7 cellular contexts compared by ENCODE assay signal in genomic region chr9:35689351-35689600, GRCh38. TPM values are rescaled to one million over a fixed set of nuclear protein-coding genes. Genes with fewer than 3 reads are reported as not detected.
A peak's percentile ranks its signal among the peaks of the same experiment; 100 is the strongest.
DNase-seq lines count a peak whose midpoint lies in the region; ATAC-seq and TF ChIP-seq lines count a peak whose summit lies in the region.
"Had no signal": no experiment of that assay in that cellular context is flagged by ENCODE, and none has a peak within 500 bp of the region (broad histone marks: within the 10 kb centered on the region; RNA-seq: fewer than 3 reads in every experiment).

No MANE protein-coding gene starts in this region.

- no peaks in the 10 kb centered on the region for H3K9me3 Mint-ChIP-seq in activated T-helper 1 cell treated with anti-CD3 and anti-CD28 coated beads, Interleukin-12 subunit alpha, Interleukin-12 subunit beta, Interleukin-2, Interleukin-4 antibody, amounts not matched to agents 30 ng/mL and 10 ng/mL and 1 ng/mL, durations not matched to agents 14 hours and 24 hours and 36 hours

- no peaks in the 10 kb centered on the region for H3K9me3 ChIP-seq in lower lobe of right lung

- DNase-seq in AG09309 (ENCODE audit: low read depth) (no peak), lower lobe of right lung (no peak), SK-N-DZ (ENCODE audit: low spot score) (no peak), cerebellar nuclear complex (lab: John Stamatoyannopoulos, UW) (no peak)
- DNase-seq in activated T-helper 1 cell treated with anti-CD3 and anti-CD28 coated beads, Interleukin-12 subunit alpha, Interleukin-12 subunit beta, Interleukin-2, Interleukin-4 antibody, amounts not matched to agents 30 ng/mL and 10 ng/mL and 1 ng/mL, durations not matched to agents 14 hours and 24 hours and 36 hours (ENCODE audit: low spot score), result no peak
- DNase-seq: GDM1 had no signal

- peaks cover 13% of the 10 kb centered on the region for H3K4me1 ChIP-seq in lower lobe of right lung

- peaks cover 2% of the 10 kb centered on the region for H3K27me3 Mint-ChIP-seq in activated T-helper 1 cell treated with anti-CD3 and anti-CD28 coated beads, Interleukin-12 subunit alpha, Interleukin-12 subunit beta, Interleukin-2, Interleukin-4 antibody, amounts not matched to agents 30 ng/mL and 10 ng/mL and 1 ng/mL, durations not matched to agents 14 hours and 24 hours and 36 hours (ENCODE audit: insufficient read depth)

- ATAC-seq in lower lobe of right lung (no peak), GM21360 (IDR thresholded peaks at IDR 0.05; ENCODE audit: unreplicated experiment) (no peak)

- peaks cover 11% of the 10 kb centered on the region for H3K36me3 ChIP-seq in lower lobe of right lung

- H3K27me3 ChIP-seq in lower lobe of right lung (ENCODE audit: low read depth), result no peaks in the 10 kb centered on the region

- H3K4me3 ChIP-seq in AG09309 (ENCODE audit: control insufficient read depth, low read depth, low read length) (peak overlapping the region; percentile 81), lower lobe of right lung (peak overlapping the region; percentile 73)

- TF ChIP-seq CTCF in AG09309 (IDR thresholded peaks at IDR 0.05; ENCODE audit: control insufficient read depth, insufficient read depth, low read depth, low read length, missing control alignments) (no peak), lower lobe of right lung (IDR thresholded peaks at IDR 0.05) (no peak)

- peaks cover 26% of the 10 kb centered on the region for H3K4me1 Mint-ChIP-seq in activated T-helper 1 cell treated with anti-CD3 and anti-CD28 coated beads, Interleukin-12 subunit alpha, Interleukin-12 subunit beta, Interleukin-2, Interleukin-4 antibody, amounts not matched to agents 30 ng/mL and 10 ng/mL and 1 ng/mL, durations not matched to agents 14 hours and 24 hours and 36 hours (ENCODE audit: low read depth)

- H3K4me3 Mint-ChIP-seq in activated T-helper 1 cell treated with anti-CD3 and anti-CD28 coated beads, Interleukin-12 subunit alpha, Interleukin-12 subunit beta, Interleukin-2, Interleukin-4 antibody, amounts not matched to agents 30 ng/mL and 10 ng/mL and 1 ng/mL, durations not matched to agents 14 hours and 24 hours and 36 hours, result peak overlapping the region; percentile 75

- H3K36me3 Mint-ChIP-seq in activated T-helper 1 cell treated with anti-CD3 and anti-CD28 coated beads, Interleukin-12 subunit alpha, Interleukin-12 subunit beta, Interleukin-2, Interleukin-4 antibody, amounts not matched to agents 30 ng/mL and 10 ng/mL and 1 ng/mL, durations not matched to agents 14 hours and 24 hours and 36 hours (ENCODE audit: low read depth), result no peaks in the 10 kb centered on the region

- peak overlapping the region; percentile 80 for H3K27ac ChIP-seq in lower lobe of right lung

- H3K27ac Mint-ChIP-seq in activated T-helper 1 cell treated with anti-CD3 and anti-CD28 coated beads, Interleukin-12 subunit alpha, Interleukin-12 subunit beta, Interleukin-2, Interleukin-4 antibody, amounts not matched to agents 30 ng/mL and 10 ng/mL and 1 ng/mL, durations not matched to agents 14 hours and 24 hours and 36 hours, result no peak overlapping the region

- intact Hi-C loops in activated T-helper 1 cell treated with anti-CD3 and anti-CD28 coated beads, Interleukin-12 subunit alpha, Interleukin-12 subunit beta, Interleukin-2, Interleukin-4 antibody, amounts not matched to agents 30 ng/mL and 10 ng/mL and 1 ng/mL, durations not matched to agents 14 hours and 24 hours and 36 hours (cut with micrococcal nuclease), result loop anchor here (2.0 kb wide), 2 partner anchors 40 to 84 kb away; partner anchors contain the start of gene TESK1
- intact Hi-C loops in lower lobe of right lung (cut with DNase I), result no loop called here

RNA-seq across cellular contexts. Expression of gene TPM2, which starts 0.4 kb away (rescaled TPM):
- total RNA-seq in activated T-helper 1 cell treated with anti-CD3 and anti-CD28 coated beads, Interleukin-12 subunit alpha, Interleukin-12 subunit beta, Interleukin-2, Interleukin-4 antibody, amounts not matched to agents 30 ng/mL and 10 ng/mL and 1 ng/mL, durations not matched to agents 14 hours and 24 hours and 36 hours, result 2.5 and 4.5 TPM in 2 replicates
- total RNA-seq in lower lobe of right lung, result 110 TPM
- 23.8 and 25.4 TPM in 2 replicates for polyA plus RNA-seq in SK-N-DZ (2014; cell fraction: cytosol; rRNA removed)
- 131 and 137 TPM in 2 replicates for polyA plus RNA-seq in SK-N-DZ (2014; cell fraction: nucleus; rRNA removed)

RNA-seq across cellular contexts. Expression of gene CA9, which starts 15.5 kb away (rescaled TPM):
- total RNA-seq in activated T-helper 1 cell treated with anti-CD3 and anti-CD28 coated beads, Interleukin-12 subunit alpha, Interleukin-12 subunit beta, Interleukin-2, Interleukin-4 antibody, amounts not matched to agents 30 ng/mL and 10 ng/mL and 1 ng/mL, durations not matched to agents 14 hours and 24 hours and 36 hours, result 0.44 TPM in 1 of 2 replicates, not detected in the other
- not detected for total RNA-seq in lower lobe of right lung
- polyA plus RNA-seq in SK-N-DZ (2014; cell fraction: cytosol; rRNA removed), result 2.2 TPM in 1 of 2 replicates, not detected in the other
- polyA plus RNA-seq in SK-N-DZ (2014; cell fraction: nucleus; rRNA removed), result 2.3 TPM in 1 of 2 replicates, not detected in the other

RNA-seq across cellular contexts. Expression of gene ARHGEF39, which starts 24.3 kb away (rescaled TPM):
- total RNA-seq in activated T-helper 1 cell treated with anti-CD3 and anti-CD28 coated beads, Interleukin-12 subunit alpha, Interleukin-12 subunit beta, Interleukin-2, Interleukin-4 antibody, amounts not matched to agents 30 ng/mL and 10 ng/mL and 1 ng/mL, durations not matched to agents 14 hours and 24 hours and 36 hours, result 7.9 and 8.8 TPM in 2 replicates
- total RNA-seq in lower lobe of right lung, result 1.2 TPM
- 10.9 and 15.1 TPM in 2 replicates for polyA plus RNA-seq in SK-N-DZ (2014; cell fraction: cytosol; rRNA removed)
- polyA plus RNA-seq in SK-N-DZ (2014; cell fraction: nucleus; rRNA removed), result 30.1 and 40.3 TPM in 2 replicates

RNA-seq across cellular contexts. Expression of gene CCDC107, which starts 31.2 kb away (rescaled TPM):
- 20.6 and 24.0 TPM in 2 replicates for total RNA-seq in activated T-helper 1 cell treated with anti-CD3 and anti-CD28 coated beads, Interleukin-12 subunit alpha, Interleukin-12 subunit beta, Interleukin-2, Interleukin-4 antibody, amounts not matched to agents 30 ng/mL and 10 ng/mL and 1 ng/mL, durations not matched to agents 14 hours and 24 hours and 36 hours
- total RNA-seq in lower lobe of right lung, result 28.9 TPM
- 6.5 and 7.8 TPM in 2 replicates for polyA plus RNA-seq in SK-N-DZ (2014; cell fraction: cytosol; rRNA removed)
- 7.7 and 8.2 TPM in 2 replicates for polyA plus RNA-seq in SK-N-DZ (2014; cell fraction: nucleus; rRNA removed)

RNA-seq across cellular contexts. Expression of gene RMRP, which starts 31.5 kb away (rescaled TPM):
- 5,317 and 5,787 TPM in 2 replicates for total RNA-seq in activated T-helper 1 cell treated with anti-CD3 and anti-CD28 coated beads, Interleukin-12 subunit alpha, Interleukin-12 subunit beta, Interleukin-2, Interleukin-4 antibody, amounts not matched to agents 30 ng/mL and 10 ng/mL and 1 ng/mL, durations not matched to agents 14 hours and 24 hours and 36 hours
- total RNA-seq in lower lobe of right lung, result 24,340 TPM
- polyA plus RNA-seq in SK-N-DZ (2014; cell fraction: cytosol; rRNA removed), result not detected in 2 replicates
- not detected in 2 replicates for polyA plus RNA-seq in SK-N-DZ (2014; cell fraction: nucleus; rRNA removed)

Comparison
In these comparisons a context has a peak if more than half of its experiments do, and no peak if none do; other contexts are left out.
1. RNA of gene TPM2, which starts 0.4 kb away (total RNA-seq): 110 TPM in lower lobe of right lung (single experiment); 2.5 to 4.5 TPM in activated T-helper 1 cell treated with anti-CD3 and anti-CD28 coated beads, Interleukin-12 subunit alpha, Interleukin-12 subunit beta, Interleukin-2, Interleukin-4 antibody, amounts not matched to agents 30 ng/mL and 10 ng/mL and 1 ng/mL, durations not matched to agents 14 hours and 24 hours and 36 hours; every median in the first group is over 10 times any median in the second.